1 cellular context compared by ENCODE assay signal in the genomic region with DNA sequence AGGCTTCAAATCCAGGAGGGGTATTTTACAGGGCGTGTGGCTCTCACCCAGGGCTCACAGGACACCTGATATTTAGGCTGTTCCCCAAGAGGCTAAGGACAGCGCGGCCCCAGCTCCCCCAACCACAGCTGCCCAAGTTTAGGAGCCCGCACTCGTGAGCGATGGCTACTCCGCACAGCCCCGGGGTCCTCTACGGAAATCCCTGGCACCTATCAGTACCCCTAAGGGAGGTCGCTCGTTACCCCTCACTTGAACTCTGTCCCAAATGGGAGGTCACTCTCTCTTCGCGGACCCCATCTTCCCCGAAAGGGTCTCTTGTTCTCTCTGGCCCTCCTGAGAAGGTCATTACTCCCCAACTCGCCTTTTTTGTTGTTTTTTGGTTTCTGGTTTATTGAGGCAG.
TF ChIP-seq lines count a peak whose summit lies in the region.

No MANE protein-coding gene starts in this region.

TF ChIP-seq in A549, 52 proteins besides CTCF, POLR2A, EP300 and RAD21 (continued from another document):
- TF ChIP-seq MYC (IDR thresholded peaks at IDR 0.05; ENCODE audit: borderline replicate concordance, low read length), result no peak
- no peak for TF ChIP-seq CHD2 (IDR thresholded peaks at IDR 0.05; ENCODE audit: low read length, partially characterized antibody)
- TF ChIP-seq KDM1A (IDR thresholded peaks at IDR 0.05; ENCODE audit: low read depth), result no peak
- TF ChIP-seq EHF (CRISPR knock-in tag; IDR thresholded peaks at IDR 0.05), result no peak
- TF ChIP-seq GATA3 (IDR thresholded peaks at IDR 0.05; ENCODE audit: borderline replicate concordance), result no peak
- TF ChIP-seq SMC3 (IDR thresholded peaks at IDR 0.05), result no peak
- no peak for TF ChIP-seq USF2 (IDR thresholded peaks at IDR 0.05)
- TF ChIP-seq CBX2 (IDR thresholded peaks at IDR 0.05; ENCODE audit: borderline replicate concordance, low read depth), result no peak
- no peak for TF ChIP-seq ZSCAN20 (CRISPR knock-in tag; IDR thresholded peaks at IDR 0.05)
- TF ChIP-seq HDAC2 (IDR thresholded peaks at IDR 0.05), result no peak
- TF ChIP-seq ESRRA (IDR thresholded peaks at IDR 0.05; ENCODE audit: borderline replicate concordance, low read length), result no peak
- TF ChIP-seq HOXA7 (CRISPR knock-in tag; IDR thresholded peaks at IDR 0.05), result no peak
- no peak for TF ChIP-seq MAFK (IDR thresholded peaks at IDR 0.05; ENCODE audit: partially characterized antibody)
- TF ChIP-seq HOXB13 (CRISPR knock-in tag; IDR thresholded peaks at IDR 0.05; ENCODE audit: low read depth), result no peak
TF ChIP-seq in A549: peak in this region for 0.
